In the genomic region with DNA sequence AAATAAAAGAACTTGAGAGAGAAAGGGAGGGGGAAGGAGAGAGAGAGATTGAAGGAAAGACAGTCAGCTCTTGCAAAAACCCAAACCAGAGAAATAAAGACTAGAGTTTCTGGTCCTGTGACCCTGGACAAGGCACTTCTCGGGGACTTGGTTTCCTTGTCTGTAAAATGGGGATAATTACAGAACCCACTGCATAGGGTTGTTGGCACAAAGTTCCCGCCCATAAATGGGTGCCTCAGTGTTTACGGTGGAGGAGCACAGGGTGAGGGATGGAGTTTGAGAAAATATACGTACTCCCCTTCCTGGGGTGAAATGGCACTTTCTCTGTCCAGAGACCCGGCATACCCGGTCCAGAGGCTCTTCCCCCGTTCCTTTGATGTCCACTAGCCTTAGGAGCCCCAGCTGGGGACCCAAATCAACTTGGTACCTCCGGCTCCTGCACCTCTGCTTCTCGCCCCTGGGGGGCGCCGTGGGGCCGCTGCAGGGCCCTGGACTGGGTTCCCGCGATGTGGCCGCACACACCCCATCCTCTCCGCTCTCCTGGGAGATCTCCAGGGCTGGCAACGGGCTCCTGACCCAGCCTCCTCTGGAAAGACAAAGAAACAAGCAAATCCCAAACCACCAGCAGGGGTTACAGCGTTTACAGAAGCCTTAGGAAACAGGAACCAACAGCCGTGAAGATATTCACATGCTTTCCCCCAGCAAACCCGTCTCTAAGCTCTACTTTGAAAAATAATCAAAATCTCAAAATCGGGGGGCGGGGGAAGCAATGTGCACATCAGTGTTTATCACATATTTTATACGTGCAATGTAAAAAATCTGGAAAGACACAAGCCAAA, we compare ENCODE assay signal across 8 cellular contexts. TPM values are rescaled to one million over a fixed set of nuclear protein-coding genes. Genes with fewer than 3 reads are reported as not detected.
DNase-seq lines count a peak whose midpoint lies in the region; ATAC-seq and TF ChIP-seq lines count a peak whose summit lies in the region.

No MANE protein-coding gene starts in this region.

- peak overlapping the region; percentile 15; the same call in 1 of the 2 replicates for H3K4me3 ChIP-seq in Jurkat, Clone E6-1 (ENCODE audit: low read length)
- H3K4me3 ChIP-seq in fibroblast of the aortic adventitia (ENCODE audit: low read depth, low read length), result peak overlapping the region; percentile 9
- no peak overlapping the region for H3K4me3 ChIP-seq in neutrophil (ENCODE audit: low read depth in 1 of 2, low read length in 1 of 2)
- H3K4me3 ChIP-seq in thoracic aorta, result peak overlapping the region; percentile 60

- H3K27me3 ChIP-seq in neutrophil (peaks cover 36% of the 10 kb centered on the region), thoracic aorta (replicated peaks; ENCODE audit: insufficient read depth) (no peaks in the 10 kb centered on the region)

- peak overlapping the region; percentile 56 for H3K4me3 Mint-ChIP-seq in activated T-helper 1 cell treated with anti-CD3 and anti-CD28 coated beads, Interleukin-12 subunit alpha, Interleukin-12 subunit beta, Interleukin-2, Interleukin-4 antibody, amounts not matched to agents 30 ng/mL and 10 ng/mL and 1 ng/mL, durations not matched to agents 14 hours and 24 hours and 36 hours

- H3K9me3 ChIP-seq in neutrophil, result no peaks in the 10 kb centered on the region
- no peaks in the 10 kb centered on the region for H3K9me3 ChIP-seq in thoracic aorta

- H3K27me3 Mint-ChIP-seq in activated T-helper 1 cell treated with anti-CD3 and anti-CD28 coated beads, Interleukin-12 subunit alpha, Interleukin-12 subunit beta, Interleukin-2, Interleukin-4 antibody, amounts not matched to agents 30 ng/mL and 10 ng/mL and 1 ng/mL, durations not matched to agents 14 hours and 24 hours and 36 hours (ENCODE audit: insufficient read depth), result peaks cover 16% of the 10 kb centered on the region

- no peaks in the 10 kb centered on the region for H3K36me3 Mint-ChIP-seq in activated T-helper 1 cell treated with anti-CD3 and anti-CD28 coated beads, Interleukin-12 subunit alpha, Interleukin-12 subunit beta, Interleukin-2, Interleukin-4 antibody, amounts not matched to agents 30 ng/mL and 10 ng/mL and 1 ng/mL, durations not matched to agents 14 hours and 24 hours and 36 hours (ENCODE audit: low read depth)

- ATAC-seq in thoracic aorta (ENCODE audit: insufficient number of reproducible peaks, low FRiP score, low read depth) (peak; percentile 64), GM21825 (IDR thresholded peaks at IDR 0.05; ENCODE audit: unreplicated experiment) (no peak)

- H3K4me1 ChIP-seq in neutrophil (ENCODE audit: control insufficient read depth in 1 of 2, insufficient read depth in 1 of 2, low read depth in 1 of 2, low read length in 1 of 2) (peaks cover 0 to 4% of the 10 kb centered on the region in 2 experiments), thoracic aorta (ENCODE audit: control insufficient read depth in 1 of 2, low read depth in 2 of 2) (peaks cover 25 to 41% of the 10 kb centered on the region in 2 donors)

- H3K27ac ChIP-seq in neutrophil (no peak overlapping the region), thoracic aorta (peak overlapping the region; percentile 80 to 83)

- TF ChIP-seq CTCF in fibroblast of the aortic adventitia (IDR thresholded peaks at IDR 0.05; ENCODE audit: insufficient read depth, low read length) (peak; percentile 96), neutrophil (IDR thresholded peaks at IDR 0.05) (peak; percentile 80), thoracic aorta (IDR thresholded peaks at IDR 0.05) (peak; percentile 94)

- intact Hi-C loops in activated T-helper 1 cell treated with anti-CD3 and anti-CD28 coated beads, Interleukin-12 subunit alpha, Interleukin-12 subunit beta, Interleukin-2, Interleukin-4 antibody, amounts not matched to agents 30 ng/mL and 10 ng/mL and 1 ng/mL, durations not matched to agents 14 hours and 24 hours and 36 hours (cut with micrococcal nuclease), result loop anchor here (1.0 kb wide), 2 partner anchors 57 to 84 kb away; a partner anchor contains a TSS

- H3K9me3 Mint-ChIP-seq in activated T-helper 1 cell treated with anti-CD3 and anti-CD28 coated beads, Interleukin-12 subunit alpha, Interleukin-12 subunit beta, Interleukin-2, Interleukin-4 antibody, amounts not matched to agents 30 ng/mL and 10 ng/mL and 1 ng/mL, durations not matched to agents 14 hours and 24 hours and 36 hours, result no peaks in the 10 kb centered on the region

- peaks cover 5% of the 10 kb centered on the region for H3K4me1 Mint-ChIP-seq in activated T-helper 1 cell treated with anti-CD3 and anti-CD28 coated beads, Interleukin-12 subunit alpha, Interleukin-12 subunit beta, Interleukin-2, Interleukin-4 antibody, amounts not matched to agents 30 ng/mL and 10 ng/mL and 1 ng/mL, durations not matched to agents 14 hours and 24 hours and 36 hours (ENCODE audit: low read depth)

- H3K27ac Mint-ChIP-seq in activated T-helper 1 cell treated with anti-CD3 and anti-CD28 coated beads, Interleukin-12 subunit alpha, Interleukin-12 subunit beta, Interleukin-2, Interleukin-4 antibody, amounts not matched to agents 30 ng/mL and 10 ng/mL and 1 ng/mL, durations not matched to agents 14 hours and 24 hours and 36 hours, result no peak overlapping the region

- DNase-seq in COR-L47 (lab: John Stamatoyannopoulos, UW) (peak; percentile 47), RKO (ENCODE audit: low spot score) (peak; percentile 87), fibroblast of the aortic adventitia (ENCODE audit: low read depth) (peak; percentile 95), thoracic aorta (ENCODE audit: low spot score) (peak; percentile 51)
- peak; percentile 18 for DNase-seq in Jurkat, Clone E6-1 (ENCODE audit: low read depth, low spot score)
- peak; percentile 54 for DNase-seq in activated T-helper 1 cell treated with anti-CD3 and anti-CD28 coated beads, Interleukin-12 subunit alpha, Interleukin-12 subunit beta, Interleukin-2, Interleukin-4 antibody, amounts not matched to agents 30 ng/mL and 10 ng/mL and 1 ng/mL, durations not matched to agents 14 hours and 24 hours and 36 hours (ENCODE audit: low spot score)

- H3K36me3 ChIP-seq in neutrophil (no peaks in the 10 kb centered on the region), thoracic aorta (peaks cover 8% of the 10 kb centered on the region)

RNA-seq across cellular contexts. Expression of a gene that starts 26.3 kb away (rescaled TPM):
- polyA plus RNA-seq in Jurkat, Clone E6-1 (2012; ENCODE audit: insufficient read depth, insufficient read length), result 0.82 TPM
- total RNA-seq in activated T-helper 1 cell treated with anti-CD3 and anti-CD28 coated beads, Interleukin-12 subunit alpha, Interleukin-12 subunit beta, Interleukin-2, Interleukin-4 antibody, amounts not matched to agents 30 ng/mL and 10 ng/mL and 1 ng/mL, durations not matched to agents 14 hours and 24 hours and 36 hours, result 0.16 TPM in 1 of 2 replicates, not detected in the other
- total RNA-seq in fibroblast of the aortic adventitia (ENCODE audit: low replicate concordance) (6.9 and 30.9 TPM in 2 replicates), thoracic aorta (1 to 10 TPM; 1.7 to 2.2 TPM)

Comparison
In these comparisons a context has a peak if more than half of its experiments do, and no peak if none do; other contexts are left out.
1. DNase-seq: peak in every context shown above with its lines; median percentile 95 in fibroblast of the aortic adventitia; 87 in RKO; 54 in activated T-helper 1 cell treated with anti-CD3 and anti-CD28 coated beads, Interleukin-12 subunit alpha, Interleukin-12 subunit beta, Interleukin-2, Interleukin-4 antibody, amounts not matched to agents 30 ng/mL and 10 ng/mL and 1 ng/mL, durations not matched to agents 14 hours and 24 hours and 36 hours; 51 in thoracic aorta; 47 in COR-L47; 18 in Jurkat, Clone E6-1.
2. H3K4me3 ChIP-seq: peak in Jurkat, Clone E6-1 (single experiment), fibroblast of the aortic adventitia (single experiment) and thoracic aorta (single experiment); none in neutrophil (0 of 2).
3. Peak in every context shown above with its lines, with median percentiles within 50 percentile points of each other: CTCF ChIP-seq.